In genomic region chr5:55691265-55692105, GRCh38 we compare ENCODE assay signal across 8 cellular contexts. TPM values are rescaled to one million over a fixed set of nuclear protein-coding genes. Genes with fewer than 3 reads are reported as not detected.
DNase-seq lines count a peak whose midpoint lies in the region; ATAC-seq, FAIRE-seq and TF ChIP-seq lines count a peak whose summit lies in the region.

No MANE protein-coding gene starts in this region.

- peaks cover 2 to 6% (median 4%) of the 10 kb centered on the region in 4 donors for H3K4me1 Mint-ChIP-seq in CD4-positive, CD25-positive, alpha-beta regulatory T cell
- H3K4me1 Mint-ChIP-seq in effector memory CD8-positive, alpha-beta T cell (ENCODE audit: low read depth in 2 of 2), result no peaks in the 10 kb centered on the region

- CTCF ChIA-PET in PC-9 (lab: Charles Lee), result interaction anchor here (0.6 to 1.4 kb wide), 5 partner anchors 94 to 518 kb away, joined by 3 to 10 read pairs (median 3); partner anchors contain the start of gene CDC20B

- H2AFZ ChIP-seq in PC-9, result no peak overlapping the region

- peaks cover 13% of the 10 kb centered on the region for H3K36me3 Mint-ChIP-seq in CD4-positive, CD25-positive, alpha-beta regulatory T cell
- H3K36me3 Mint-ChIP-seq in effector memory CD8-positive, alpha-beta T cell (ENCODE audit: insufficient read depth), result peaks cover 3% of the 10 kb centered on the region

- BruUV-seq in PC-9 (replicated peaks; lab: Mats Ljungman, UMichigan), result no TSS peak

- no peak overlapping the region for H3K4me3 ChIP-seq in CD4-positive, CD25-positive, alpha-beta regulatory T cell (ENCODE audit: low read depth, low read length)
- H3K4me3 ChIP-seq in PC-9, result no peak overlapping the region

- no peak overlapping the region for H3K4me2 ChIP-seq in PC-9

- peaks cover 9% of the 10 kb centered on the region; the same call in 1 of the 2 replicates for H3F3A ChIP-seq in PC-9 (ENCODE audit: insufficient read depth, low read depth)

- H3K27me3 Mint-ChIP-seq in CD4-positive, CD25-positive, alpha-beta regulatory T cell, result no peaks in the 10 kb centered on the region
- H3K27me3 Mint-ChIP-seq in effector memory CD8-positive, alpha-beta T cell, result no peaks in the 10 kb centered on the region

- H3K9me3 Mint-ChIP-seq in CD4-positive, CD25-positive, alpha-beta regulatory T cell, result no peaks in the 10 kb centered on the region
- H3K9me3 Mint-ChIP-seq in effector memory CD8-positive, alpha-beta T cell, result no peaks in the 10 kb centered on the region

- no peak overlapping the region for H3K27ac ChIP-seq in CD4-positive, CD25-positive, alpha-beta regulatory T cell (ENCODE audit: insufficient read depth, low read length, poor library complexity, severe bottlenecking)
- no peak overlapping the region for H3K27ac ChIP-seq in PC-9

- POLR2A ChIA-PET in PC-9 (lab: Charles Lee; ENCODE audit: unreplicated experiment), result interaction anchor here (0.6 kb wide), 1 partner anchor 91 kb away, joined by 5 read pairs; no protein-coding TSS in a partner anchor

- H3K27ac Mint-ChIP-seq in CD4-positive, CD25-positive, alpha-beta regulatory T cell, result no peak overlapping the region
- H3K27ac Mint-ChIP-seq in effector memory CD8-positive, alpha-beta T cell, result peak overlapping the region in 1 of 2 donors; percentile 68

- no peaks in the 10 kb centered on the region for H3K27me3 ChIP-seq in CD4-positive, CD25-positive, alpha-beta regulatory T cell (ENCODE audit: control insufficient read depth, insufficient read depth, low read length)
- no peaks in the 10 kb centered on the region for H3K27me3 ChIP-seq in PC-9 (ENCODE audit: insufficient read depth, low read depth)

- H3K9me2 ChIP-seq in PC-9 (ENCODE audit: insufficient read depth), result no peaks in the 10 kb centered on the region

- peak; percentile 80 for TF ChIP-seq CTCF in PC-9 (conservative IDR thresholded peaks at IDR 0.05)

- H4K20me1 ChIP-seq in PC-9 (ENCODE audit: insufficient read depth), result no peaks in the 10 kb centered on the region

- no peak for FAIRE-seq in HTR-8/SVneo (lab: Jason Lieb, UNC)

- no peaks in the 10 kb centered on the region for H3K4me1 ChIP-seq in CD4-positive, CD25-positive, alpha-beta regulatory T cell (ENCODE audit: control insufficient read depth, insufficient read depth, low read length, poor library complexity, severe bottlenecking)
- H3K4me1 ChIP-seq in PC-9 (replicated peaks; ENCODE audit: insufficient read depth), result no peaks in the 10 kb centered on the region

- H3K79me2 ChIP-seq in PC-9 (ENCODE audit: low read depth), result no peaks in the 10 kb centered on the region

- H3K9me3 ChIP-seq in CD4-positive, CD25-positive, alpha-beta regulatory T cell (ENCODE audit: control insufficient read depth in 2 of 2, low read length in 2 of 2), result no peaks in the 10 kb centered on the region
- H3K9me3 ChIP-seq in PC-9 (ENCODE audit: insufficient read depth, low read depth), result no peaks in the 10 kb centered on the region; the same call in 1 of the 2 replicates

- ATAC-seq in CD4-positive, CD25-positive, alpha-beta regulatory T cell (ENCODE audit: low read depth in 2 of 2), result peak in 1 of 2 donors; percentile 39
- peak; percentile 44 for ATAC-seq in effector memory CD8-positive, alpha-beta T cell (replicated peaks)
- no peak for ATAC-seq in GM18502 (IDR thresholded peaks at IDR 0.05; ENCODE audit: poor library complexity, unreplicated experiment)
- ATAC-seq in GM21367 (IDR thresholded peaks at IDR 0.05; ENCODE audit: unreplicated experiment), result no peak
- no peak for ATAC-seq in HG02885 (IDR thresholded peaks at IDR 0.05; ENCODE audit: poor library complexity, unreplicated experiment)

- intact Hi-C loops in PC-9 (cut with micrococcal nuclease; ENCODE audit: unreplicated experiment), result loop anchor here (1.0 to 10.0 kb wide), 4 partner anchors 159 to 519 kb away; partner anchors contain the start of genes CDC20B and PLPP1

- no peak overlapping the region for H3K4me3 Mint-ChIP-seq in CD4-positive, CD25-positive, alpha-beta regulatory T cell
- H3K4me3 Mint-ChIP-seq in effector memory CD8-positive, alpha-beta T cell, result no peak overlapping the region

- no peaks in the 10 kb centered on the region for H3K36me3 ChIP-seq in CD4-positive, CD25-positive, alpha-beta regulatory T cell (ENCODE audit: control insufficient read depth, insufficient read depth, low read length)
- H3K36me3 ChIP-seq in PC-9 (ENCODE audit: low read depth), result no peaks in the 10 kb centered on the region

- peak in 2 of 3 donors; percentile 47 to 62 for DNase-seq in CD4-positive, CD25-positive, alpha-beta regulatory T cell
- peak; percentile 43 for DNase-seq in HTR-8/SVneo (ENCODE audit: insufficient read length, low spot score)
- peak in 1 of 2 experiments; percentile 51 for DNase-seq in PC-9
- DNase-seq in effector memory CD8-positive, alpha-beta T cell, result no peak
- DNase-seq in middle frontal gyrus (ENCODE audit: extremely low spot score, low spot score), result peak; percentile 60

RNA-seq across cellular contexts. Expression of gene SLC38A9, which starts 20.6 kb away (rescaled TPM):
- 21.1 TPM for total RNA-seq in CD4-positive, CD25-positive, alpha-beta regulatory T cell
- 10 to 100 TPM; 16.3 to 20.7 (median 18.5) TPM for polyA plus RNA-seq in CD4-positive, CD25-positive, alpha-beta regulatory T cell
- total RNA-seq in PC-9 (2021), result 26.6 and 26.9 TPM in 2 replicates

RNA-seq across cellular contexts. Expression of gene DDX4, which starts 46.4 kb away (rescaled TPM):
- not detected for total RNA-seq in CD4-positive, CD25-positive, alpha-beta regulatory T cell
- polyA plus RNA-seq in CD4-positive, CD25-positive, alpha-beta regulatory T cell, result not detected
- not detected in 2 replicates for total RNA-seq in PC-9 (2021)

Comparison
In these comparisons a context has a peak if more than half of its experiments do, and no peak if none do; other contexts are left out.
1. DNase-seq: peak in CD4-positive, CD25-positive, alpha-beta regulatory T cell (2 of 3), HTR-8/SVneo (single experiment) and middle frontal gyrus (single experiment); none in effector memory CD8-positive, alpha-beta T cell (0 of 3).